12 cellular contexts compared by ENCODE assay signal in genomic region chr9:75053869-75054268, GRCh38. TPM values are rescaled to one million over a fixed set of nuclear protein-coding genes. Genes with fewer than 3 reads are reported as not detected.
DNase-seq lines count a peak whose midpoint lies in the region; ATAC-seq, FAIRE-seq and TF ChIP-seq lines count a peak whose summit lies in the region.
"Had no signal": no experiment of that assay in that cellular context is flagged by ENCODE, and none has a peak within 500 bp of the region (broad histone marks: within the 10 kb centered on the region; RNA-seq: fewer than 3 reads in every experiment).

No MANE protein-coding gene starts in this region.

- H3K4me1 ChIP-seq in kidney (ENCODE audit: control insufficient read depth in 1 of 2, insufficient read depth in 1 of 2, low read depth in 1 of 2, low read length in 2 of 2), result no peaks in the 10 kb centered on the region
- H3K4me1 ChIP-seq: body of pancreas, right atrium auricular region had no signal

- no peak overlapping the region for H3K27ac ChIP-seq in kidney (ENCODE audit: low read depth in 2 of 2, low read length in 2 of 2)
- H3K27ac ChIP-seq: body of pancreas, right atrium auricular region had no signal

- H3K27me3 Mint-ChIP-seq in naive B cell, result no peaks in the 10 kb centered on the region
- H3K27me3 Mint-ChIP-seq: activated T-cell treated with anti-CD3 and anti-CD28 coated beads, Interleukin-2, amount 50 U/mL, for 24 hours had no signal

- H3K27ac Mint-ChIP-seq in naive B cell, result peak overlapping the region in 1 of 6 donors; percentile 1
- H3K27ac Mint-ChIP-seq: activated T-cell treated with anti-CD3 and anti-CD28 coated beads, Interleukin-2, amount 50 U/mL, for 24 hours had no signal

- peak overlapping the region in 4 of 8 donors; percentile 26 to 67 (median 53) for H3K4me3 Mint-ChIP-seq in naive B cell
- H3K4me3 Mint-ChIP-seq: activated T-cell treated with anti-CD3 and anti-CD28 coated beads, Interleukin-2, amount 50 U/mL, for 24 hours had no signal

- H3K9me3 Mint-ChIP-seq in naive B cell, result peaks cover 0 to 1% (median 0%) of the 10 kb centered on the region in 7 donors
- H3K9me3 Mint-ChIP-seq: activated T-cell treated with anti-CD3 and anti-CD28 coated beads, Interleukin-2, amount 50 U/mL, for 24 hours had no signal

- no peaks in the 10 kb centered on the region for H3K9me3 ChIP-seq in kidney (ENCODE audit: control insufficient read depth in 1 of 2, low read length in 2 of 2)
- H3K9me3 ChIP-seq: body of pancreas, right atrium auricular region had no signal

- intact Hi-C loops in kidney (cut with DNase I), result no loop called here

- H3K36me3 ChIP-seq in kidney (ENCODE audit: control insufficient read depth in 1 of 2, insufficient read depth in 2 of 2, low read length in 2 of 2), result no peaks in the 10 kb centered on the region
- H3K36me3 ChIP-seq: right atrium auricular region had no signal

- no peaks in the 10 kb centered on the region for H3K36me3 Mint-ChIP-seq in naive B cell

- H3K9ac ChIP-seq in kidney (ENCODE audit: low read length in 2 of 2), result no peak overlapping the region

- H3K4me1 Mint-ChIP-seq in naive B cell, result peaks cover 3 to 13% (median 12%) of the 10 kb centered on the region in 3 donors

- ATAC-seq in GM19043 (IDR thresholded peaks at IDR 0.05; ENCODE audit: low read depth, unreplicated experiment) (peak; percentile 99), GM21786 (IDR thresholded peaks at IDR 0.05; ENCODE audit: unreplicated experiment) (peak; percentile 98), HG03280 (IDR thresholded peaks at IDR 0.05; ENCODE audit: unreplicated experiment) (peak; percentile 94), naive B cell (ENCODE audit: low read depth in 2 of 2) (peak; percentile 63 to 100)
- ATAC-seq: body of pancreas had no signal

- peak; percentile 12 for DNase-seq in naive B cell
- no peak for DNase-seq in kidney
- DNase-seq in cortex of kidney (lab: John Stamatoyannopoulos, UW), result no peak
- DNase-seq in retina, result no peak
- DNase-seq: activated T-cell treated with anti-CD3 and anti-CD28 coated beads, Interleukin-2, amount 50 U/mL, for 24 hours; body of pancreas; DMS 273 treated with DMSO at 0.1 percent for 48 hours; midbrain had no signal

- no peak for FAIRE-seq in kidney (lab: Jason Lieb, UNC)

- no peak overlapping the region for H3K4me3 ChIP-seq in kidney (ENCODE audit: low read length in 2 of 2)
- H3K4me3 ChIP-seq: body of pancreas, right atrium auricular region had no signal

- TF ChIP-seq CTCF in kidney (IDR thresholded peaks at IDR 0.05; ENCODE audit: borderline replicate concordance, extremely low read depth, insufficient read depth), result no peak

RNA-seq across cellular contexts. Expression of gene CARNMT1, which starts 25.8 kb away (rescaled TPM):
- 10 to 100 TPM in 2 of 6 donors, 1 to 10 TPM in 4; 8.5 to 13.7 (median 9.2) TPM for polyA plus RNA-seq in naive B cell (ENCODE audit: low read depth in 6 of 6)
- 17.2 TPM for total RNA-seq in kidney
- 8.2 TPM for polyA plus RNA-seq in kidney (ENCODE audit: insufficient read depth, low read depth, low replicate concordance)

RNA-seq across cellular contexts. Expression of gene NMRK1, which starts 34.1 kb away (rescaled TPM):
- polyA plus RNA-seq in naive B cell (ENCODE audit: low read depth in 6 of 6) (10 to 100 TPM in 5 of 6 donors, 1 to 10 TPM in 1; 9.4 to 33.5 (median 13.8) TPM), kidney (ENCODE audit: insufficient read depth, low read depth, low replicate concordance) (67.8 TPM)
- total RNA-seq in kidney, result 42.3 TPM

RNA-seq across cellular contexts. Expression of gene OSTF1, which starts 34.4 kb away (rescaled TPM):
- polyA plus RNA-seq in naive B cell (ENCODE audit: low read depth in 6 of 6) (100 to 1,000 TPM; 161 to 268 (median 200) TPM), kidney (ENCODE audit: insufficient read depth, low read depth, low replicate concordance) (42.8 TPM)
- 52.7 TPM for total RNA-seq in kidney
